ENCODE assay signal across 3 cellular contexts in genomic region chr13:24216176-24216575, GRCh38.
TF ChIP-seq lines count a peak whose summit lies in the region.

No MANE protein-coding gene starts in this region.

TF ChIP-seq in liver, 16 proteins besides CTCF, POLR2A, EP300 and RAD21:
- no peak for TF ChIP-seq HNF4A (conservative IDR thresholded peaks at IDR 0.05)
- TF ChIP-seq YY1 (IDR thresholded peaks at IDR 0.05), result no peak
- TF ChIP-seq MAX (IDR thresholded peaks at IDR 0.05), result no peak
- no peak for TF ChIP-seq GABPA (IDR thresholded peaks at IDR 0.05 in 1 of 2, conservative IDR thresholded peaks at IDR 0.05 in 1 of 2)
- no peak for TF ChIP-seq NR2F2 (IDR thresholded peaks at IDR 0.05)
- no peak for TF ChIP-seq RXRA (IDR thresholded peaks at IDR 0.05)
- no peak for TF ChIP-seq SP1 (IDR thresholded peaks at IDR 0.05)
- no peak for TF ChIP-seq FOXA2 (IDR thresholded peaks at IDR 0.05)
- TF ChIP-seq FOXA1 (IDR thresholded peaks at IDR 0.05), result no peak
- TF ChIP-seq ATF3 (IDR thresholded peaks at IDR 0.05), result no peak
- no peak for TF ChIP-seq HNF4G (IDR thresholded peaks at IDR 0.05)
- TF ChIP-seq, protein P1, sequence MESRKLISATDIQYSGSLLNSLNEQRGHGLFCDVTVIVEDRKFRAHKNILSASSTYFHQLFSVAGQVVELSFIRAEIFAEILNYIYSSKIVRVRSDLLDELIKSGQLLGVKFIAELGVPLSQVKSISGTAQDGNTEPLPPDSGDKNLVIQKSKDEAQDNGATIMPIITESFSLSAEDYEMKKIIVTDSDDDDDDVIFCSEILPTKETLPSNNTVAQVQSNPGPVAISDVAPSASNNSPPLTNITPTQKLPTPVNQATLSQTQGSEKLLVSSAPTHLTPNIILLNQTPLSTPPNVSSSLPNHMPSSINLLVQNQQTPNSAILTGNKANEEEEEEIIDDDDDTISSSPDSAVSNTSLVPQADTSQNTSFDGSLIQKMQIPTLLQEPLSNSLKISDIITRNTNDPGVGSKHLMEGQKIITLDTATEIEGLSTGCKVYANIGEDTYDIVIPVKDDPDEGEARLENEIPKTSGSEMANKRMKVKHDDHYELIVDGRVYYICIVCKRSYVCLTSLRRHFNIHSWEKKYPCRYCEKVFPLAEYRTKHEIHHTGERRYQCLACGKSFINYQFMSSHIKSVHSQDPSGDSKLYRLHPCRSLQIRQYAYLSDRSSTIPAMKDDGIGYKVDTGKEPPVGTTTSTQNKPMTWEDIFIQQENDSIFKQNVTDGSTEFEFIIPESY (IDR thresholded peaks at IDR 0.05), result no peak
- no peak for TF ChIP-seq EGR1 (IDR thresholded peaks at IDR 0.05; ENCODE audit: low read depth in 2 of 2)
- TF ChIP-seq TAF1 (conservative IDR thresholded peaks at IDR 0.05), result no peak
- no peak for TF ChIP-seq JUND (IDR thresholded peaks at IDR 0.05)
- no peak for TF ChIP-seq REST (IDR thresholded peaks at IDR 0.05)
TF ChIP-seq in liver: peak in this region for 0.

TF ChIP-seq in HepG2, 621 proteins besides CTCF, POLR2A, EP300 and RAD21:
- TF ChIP-seq, protein P1 (CRISPR knock-in tag; IDR thresholded peaks at IDR 0.05), result no peak
- TF ChIP-seq ZNF883 (CRISPR knock-in tag; IDR thresholded peaks at IDR 0.05; ENCODE audit: not compliant biosample characterization) (no peak), ZNF589 (CRISPR knock-in tag; conservative IDR thresholded peaks at IDR 0.05) (no peak), ZNF761 (CRISPR knock-in tag; conservative IDR thresholded peaks at IDR 0.05) (no peak), FOXM1 (CRISPR knock-in tag; IDR thresholded peaks at IDR 0.05) (no peak), KLF9 (CRISPR knock-in tag; IDR thresholded peaks at IDR 0.05; ENCODE audit: low read depth) (no peak), ZMYM4 (CRISPR knock-in tag; IDR thresholded peaks at IDR 0.05) (no peak), BHLHE40 (IDR thresholded peaks at IDR 0.05; ENCODE audit: low read length) (no peak), SYNCRIP (IDR thresholded peaks at IDR 0.05; ENCODE audit: insufficient read depth, low read depth, low read length) (no peak), ZNF33B (CRISPR knock-in tag; IDR thresholded peaks at IDR 0.05) (no peak)
- TF ChIP-seq, protein P2, sequence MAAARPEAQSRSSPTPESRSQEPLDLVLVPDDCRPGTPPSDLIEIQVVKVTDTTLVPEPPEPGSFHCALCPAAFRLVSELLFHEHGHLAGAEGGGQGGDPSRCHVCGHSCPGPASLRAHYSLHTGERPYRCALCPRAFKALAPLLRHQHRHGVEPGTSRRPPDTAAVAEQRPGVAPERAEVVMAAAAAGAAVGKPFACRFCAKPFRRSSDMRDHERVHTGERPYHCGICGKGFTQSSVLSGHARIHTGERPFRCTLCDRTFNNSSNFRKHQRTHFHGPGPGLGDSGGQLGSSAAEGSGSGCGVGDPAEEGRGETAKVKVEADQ (CRISPR knock-in tag; IDR thresholded peaks at IDR 0.05; ENCODE audit: borderline replicate concordance), result no peak

TF ChIP-seq in endothelial cell of umbilical vein, 7 proteins besides CTCF, POLR2A, EP300 and RAD21:
- no peak for TF ChIP-seq EZH2 (IDR thresholded peaks at IDR 0.05; ENCODE audit: borderline replicate concordance, low read depth, low read length, severe bottlenecking)
- no peak for TF ChIP-seq POLR2AphosphoS5 (IDR thresholded peaks at IDR 0.05; ENCODE audit: insufficient read depth, low read depth, low read length)
- no peak for TF ChIP-seq JUN (IDR thresholded peaks at IDR 0.05; ENCODE audit: borderline replicate concordance, insufficient read depth, insufficient read length, low read depth)
- no peak for TF ChIP-seq GATA2 (IDR thresholded peaks at IDR 0.05; ENCODE audit: insufficient read depth, insufficient read length, low read depth, low read length)
- TF ChIP-seq FOS (IDR thresholded peaks at IDR 0.05; ENCODE audit: borderline replicate concordance, insufficient read depth, low read length), result no peak
- no peak for TF ChIP-seq MAX (IDR thresholded peaks at IDR 0.05; ENCODE audit: insufficient read depth, insufficient read length)
- no peak for TF ChIP-seq MYC (IDR thresholded peaks at IDR 0.05; ENCODE audit: low read depth, low read length)
TF ChIP-seq in endothelial cell of umbilical vein: peak in this region for 0.
